Comparison of ENCODE assay signal across 24 cellular contexts in genomic region chr11:34348919-34349318, GRCh38. TPM values are rescaled to one million over a fixed set of nuclear protein-coding genes. Genes with fewer than 3 reads are reported as not detected.
DNase-seq lines count a peak whose midpoint lies in the region; ATAC-seq and TF ChIP-seq lines count a peak whose summit lies in the region.
"Had no signal": no experiment of that assay in that cellular context is flagged by ENCODE, and none has a peak within 500 bp of the region (broad histone marks: within the 10 kb centered on the region; RNA-seq: fewer than 3 reads in every experiment).

No MANE protein-coding gene starts in this region.

- peaks cover 21 to 47% (median 39%) of the 10 kb centered on the region in 10 experiments for H3K4me1 ChIP-seq in BLaER1 treated with 17β-estradiol and CSF1 and Interleukin-3, amounts not matched to agents 10 nM and 100 nM
- H3K4me1 ChIP-seq in colonic mucosa = no peaks in the 10 kb centered on the region
- H3K4me1 ChIP-seq: neural progenitor cell had no signal

- peak overlapping the region in 8 of 11 experiments; percentile 26 to 79 (median 58); a peak in 15 of 22 replicates for H3K4me2 ChIP-seq in BLaER1 treated with 17β-estradiol and CSF1 and Interleukin-3, amounts not matched to agents 10 nM and 100 nM
- H3K4me2 ChIP-seq: neural progenitor cell had no signal

- DNase-seq in HCEC 1CT (peak; percentile 49), NCI-H526 (lab: John Stamatoyannopoulos, UW) (peak; percentile 57 to 76), colonic mucosa (no peak), GDM1 (lab: John Stamatoyannopoulos, UW) (no peak)
- DNase-seq: activated effector memory CD4-positive, alpha-beta T cell treated with Interleukin-2 at 50 U/mL for 16 hours; AML-193; brain microvascular endothelial cell; Caco-2; heart left ventricle; left lung; NCI-H2081; NCI-H82; stimulated activated CD4-positive, alpha-beta T cell treated with anti-CD3 and anti-CD28 coated beads, Interleukin-2, amount 100 ng/mL, for 24 hours; stimulated activated naive B cell treated with anti-CD40 and anti-IgM and Interleukin-4, amounts not matched to agents 10 μg/mL and 1 μg/mL and 100 μg/mL, for 72 hours; T-helper 2 cell had no signal

- H3K9me3 Mint-ChIP-seq in nephron = no peaks in the 10 kb centered on the region
- H3K9me3 Mint-ChIP-seq: IgD-negative memory B cell; neural progenitor cell; stimulated activated naive B cell treated with anti-CD40 and anti-IgM and Interleukin-4, amounts not matched to agents 10 μg/mL and 1 μg/mL and 100 μg/mL, for 72 hours had no signal

- intact Hi-C loops in colonic mucosa (cut with DNase I) = no loop called here

- 0 out of 22 replicates have a peak, but pooled peaks cover 0 to 3% (median 0%) of the 10 kb centered on the region in 11 experiments for H3K36me3 ChIP-seq in BLaER1 treated with 17β-estradiol and CSF1 and Interleukin-3, amounts not matched to agents 10 nM and 100 nM
- no peaks in the 10 kb centered on the region for H3K36me3 ChIP-seq in colonic mucosa
- H3K36me3 ChIP-seq: brain microvascular endothelial cell, heart left ventricle, left lung, neural progenitor cell had no signal

- H3K9ac ChIP-seq in BLaER1 treated with 17β-estradiol and CSF1 and Interleukin-3, amounts not matched to agents 10 nM and 100 nM = no peak overlapping the region
- H3K9ac ChIP-seq in colonic mucosa (ENCODE audit: low read depth in 2 of 2, low read length in 2 of 2) = no peak overlapping the region
- H3K9ac ChIP-seq: neural progenitor cell had no signal

- peaks cover 74% of the 10 kb centered on the region for H3K4me1 Mint-ChIP-seq in nephron

- H3K27me3 Mint-ChIP-seq in nephron (ENCODE audit: low read depth) = peaks cover 23% of the 10 kb centered on the region

- no peak for TF ChIP-seq CTCF in nephron (IDR thresholded peaks at IDR 0.05; ENCODE audit: unreplicated experiment in 3 of 3)
- TF ChIP-seq CTCF in colonic mucosa (IDR thresholded peaks at IDR 0.05) = no peak

- peaks cover 0 to 7% (median 0%) of the 10 kb centered on the region in 11 experiments; a peak in 2 of 22 replicates for H3K27me3 ChIP-seq in BLaER1 treated with 17β-estradiol and CSF1 and Interleukin-3, amounts not matched to agents 10 nM and 100 nM
- no peaks in the 10 kb centered on the region for H3K27me3 ChIP-seq in colonic mucosa
- H3K27me3 ChIP-seq: brain microvascular endothelial cell had no signal

- peak overlapping the region in 1 of 3 experiments; percentile 61 for H3K4me3 Mint-ChIP-seq in nephron
- H3K4me3 Mint-ChIP-seq: IgD-negative memory B cell; neural progenitor cell; stimulated activated naive B cell treated with anti-CD40 and anti-IgM and Interleukin-4, amounts not matched to agents 10 μg/mL and 1 μg/mL and 100 μg/mL, for 72 hours had no signal

- H3K27ac Mint-ChIP-seq in nephron = peak overlapping the region in 2 of 3 experiments; percentile 64 to 72
- H3K27ac Mint-ChIP-seq: IgD-negative memory B cell; neural progenitor cell; progenitor cell of endocrine pancreas; stimulated activated naive B cell treated with anti-CD40 and anti-IgM and Interleukin-4, amounts not matched to agents 10 μg/mL and 1 μg/mL and 100 μg/mL, for 72 hours had no signal

- peaks cover 0 to 47% (median 0%) of the 10 kb centered on the region in 11 experiments; a peak in 6 of 22 replicates for H4K20me1 ChIP-seq in BLaER1 treated with 17β-estradiol and CSF1 and Interleukin-3, amounts not matched to agents 10 nM and 100 nM

- no peaks in the 10 kb centered on the region for H3K36me3 Mint-ChIP-seq in nephron (ENCODE audit: low read depth)
- H3K36me3 Mint-ChIP-seq: neural progenitor cell had no signal

- no peak overlapping the region for H3K4me3 ChIP-seq in BLaER1 treated with 17β-estradiol and CSF1 and Interleukin-3, amounts not matched to agents 10 nM and 100 nM
- no peak overlapping the region for H3K4me3 ChIP-seq in colonic mucosa
- H3K4me3 ChIP-seq: heart left ventricle, left lung, neural progenitor cell, skin epidermis had no signal

- ATAC-seq in HG03520 (IDR thresholded peaks at IDR 0.05; ENCODE audit: unreplicated experiment) = no peak
- ATAC-seq: heart left ventricle; left lung; Panc1; stimulated activated naive B cell treated with anti-CD40 and anti-IgM and Interleukin-4, amounts not matched to agents 10 μg/mL and 1 μg/mL and 100 μg/mL, for 72 hours had no signal

- no peaks in the 10 kb centered on the region for H3K9me3 ChIP-seq in BLaER1 treated with 17β-estradiol and CSF1 and Interleukin-3, amounts not matched to agents 10 nM and 100 nM (replicated peaks in 1 of 11)
- no peaks in the 10 kb centered on the region for H3K9me3 ChIP-seq in colonic mucosa
- H3K9me3 ChIP-seq: Caco-2, heart left ventricle, left lung had no signal

- H3K27ac ChIP-seq in BLaER1 treated with 17β-estradiol and CSF1 and Interleukin-3, amounts not matched to agents 10 nM and 100 nM = no peak overlapping the region
- no peak overlapping the region for H3K27ac ChIP-seq in colonic mucosa
- H3K27ac ChIP-seq: brain microvascular endothelial cell, left lung, neural progenitor cell, skin epidermis, VCaP had no signal

RNA-seq across cellular contexts. Expression of gene ABTB2, which starts 8.9 kb away (rescaled TPM):
- total RNA-seq in colonic mucosa = 10 to 100 TPM in 1 of 2 donors, 1 to 10 TPM in 1; 5.8 to 11.1 TPM

Comparison
In these comparisons a context has a peak if more than half of its experiments do, and no peak if none do; other contexts are left out.
1. DNase-seq: peak in HCEC 1CT (single experiment) and NCI-H526 (2 of 2); none in colonic mucosa (single experiment) and GDM1 (single experiment).